Comparison of ENCODE assay signal across 1 cellular context in the genomic region with DNA sequence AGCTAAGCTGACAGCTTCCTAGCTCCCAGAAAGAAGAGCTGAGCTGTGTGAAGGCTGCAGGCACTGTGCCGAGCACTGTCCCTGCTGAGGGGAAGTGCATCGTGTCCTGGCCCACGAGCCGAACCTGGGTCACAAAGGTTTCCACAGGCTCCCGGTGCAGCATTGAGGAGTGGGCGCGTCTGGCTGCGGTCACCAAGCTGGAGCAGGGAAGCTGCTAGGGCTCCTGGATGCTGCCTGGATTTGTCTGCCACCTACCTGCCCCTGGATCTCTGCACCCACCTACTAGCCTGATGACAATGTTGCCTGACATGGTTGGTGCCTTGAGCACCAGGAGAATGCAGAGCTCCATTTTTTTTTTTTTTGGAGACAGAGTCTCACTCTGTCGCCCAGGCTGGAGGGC.
TF ChIP-seq lines count a peak whose summit lies in the region.

No MANE protein-coding gene starts in this region.

TF ChIP-seq in K562, 482 proteins besides CTCF, POLR2A, EP300 and RAD21:
- TF ChIP-seq ZNF436 (CRISPR knock-in tag; IDR thresholded peaks at IDR 0.05): no peak
- TF ChIP-seq, protein P1, sequence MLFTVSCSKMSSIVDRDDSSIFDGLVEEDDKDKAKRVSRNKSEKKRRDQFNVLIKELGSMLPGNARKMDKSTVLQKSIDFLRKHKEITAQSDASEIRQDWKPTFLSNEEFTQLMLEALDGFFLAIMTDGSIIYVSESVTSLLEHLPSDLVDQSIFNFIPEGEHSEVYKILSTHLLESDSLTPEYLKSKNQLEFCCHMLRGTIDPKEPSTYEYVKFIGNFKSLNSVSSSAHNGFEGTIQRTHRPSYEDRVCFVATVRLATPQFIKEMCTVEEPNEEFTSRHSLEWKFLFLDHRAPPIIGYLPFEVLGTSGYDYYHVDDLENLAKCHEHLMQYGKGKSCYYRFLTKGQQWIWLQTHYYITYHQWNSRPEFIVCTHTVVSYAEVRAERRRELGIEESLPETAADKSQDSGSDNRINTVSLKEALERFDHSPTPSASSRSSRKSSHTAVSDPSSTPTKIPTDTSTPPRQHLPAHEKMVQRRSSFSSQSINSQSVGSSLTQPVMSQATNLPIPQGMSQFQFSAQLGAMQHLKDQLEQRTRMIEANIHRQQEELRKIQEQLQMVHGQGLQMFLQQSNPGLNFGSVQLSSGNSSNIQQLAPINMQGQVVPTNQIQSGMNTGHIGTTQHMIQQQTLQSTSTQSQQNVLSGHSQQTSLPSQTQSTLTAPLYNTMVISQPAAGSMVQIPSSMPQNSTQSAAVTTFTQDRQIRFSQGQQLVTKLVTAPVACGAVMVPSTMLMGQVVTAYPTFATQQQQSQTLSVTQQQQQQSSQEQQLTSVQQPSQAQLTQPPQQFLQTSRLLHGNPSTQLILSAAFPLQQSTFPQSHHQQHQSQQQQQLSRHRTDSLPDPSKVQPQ (CRISPR knock-in tag; IDR thresholded peaks at IDR 0.05; ENCODE audit: borderline replicate concordance): no peak
